Comparison of ENCODE assay signal across 15 cellular contexts in the genomic region with DNA sequence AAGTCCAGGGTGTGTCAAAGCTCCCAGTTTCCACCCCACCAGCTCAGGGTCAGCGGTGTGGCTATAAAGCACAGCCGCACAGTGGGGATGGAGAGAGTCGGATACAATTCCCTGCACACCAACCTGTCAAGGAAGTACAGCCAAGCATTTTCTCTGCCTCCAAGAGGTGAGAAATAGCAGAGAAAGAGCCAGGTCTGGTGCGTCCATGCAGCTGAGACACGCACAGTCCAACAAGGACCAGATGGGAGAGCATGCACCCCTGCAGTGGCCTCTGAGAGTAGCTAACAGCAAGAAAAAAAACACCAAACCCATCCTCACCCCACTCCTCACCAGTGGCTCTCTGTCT.
DNase-seq lines count a peak whose midpoint lies in the region; ATAC-seq, FAIRE-seq and TF ChIP-seq lines count a peak whose summit lies in the region.
"Had no signal": no experiment of that assay in that cellular context is flagged by ENCODE, and none has a peak within 500 bp of the region (broad histone marks: within the 10 kb centered on the region; RNA-seq: fewer than 3 reads in every experiment).

No MANE protein-coding gene starts in this region.

- no peak overlapping the region for H2AFZ ChIP-seq in SK-N-SH (ENCODE audit: low read depth)
- H2AFZ ChIP-seq in K562 (ENCODE audit: low read depth, low read length), result no peak overlapping the region

- peak; percentile 22; the same call in 2 of the 3 replicates for ATAC-seq in SK-N-SH treated with all-trans-retinoic acid at 6 μM for 48 hours
- ATAC-seq in K562, result peak; percentile 37; the same call in 2 of the 3 replicates
- peak; percentile 17 for ATAC-seq in sciatic nerve
- ATAC-seq in naive thymus-derived CD8-positive, alpha-beta T cell, result no peak

- no peak for TF ChIP-seq POLR2A in K562 (conservative IDR thresholded peaks at IDR 0.05)

- DNase-seq in SK-N-SH, result no peak
- DNase-seq in K562 (ENCODE audit: extremely low read depth in 1 of 4, low spot score in 3 of 4), result no peak
- DNase-seq in sciatic nerve (ENCODE audit: low spot score), result no peak
- no peak for DNase-seq in NCI-H146 (lab: John Stamatoyannopoulos, UW)
- no peak for DNase-seq in dedifferentiated amniotic fluid mesenchymal stem cell (ENCODE audit: extremely low spot score)
- no peak for DNase-seq in naive thymus-derived CD8-positive, alpha-beta T cell
- DNase-seq: AML-193, DMS53 had no signal

- H3K4me2 ChIP-seq in SK-N-SH (no peak overlapping the region), K562 (ENCODE audit: insufficient read depth, low read length) (no peak overlapping the region)
- H3K4me2 ChIP-seq: BLaER1 had no signal

- H3K4me3 ChIP-seq in SK-N-SH (ENCODE audit: low read depth in 2 of 2, low read length in 1 of 2) (no peak overlapping the region), K562 (no peak overlapping the region)
- H3K4me3 ChIP-seq: BLaER1, GM12878, HAP-1 had no signal

- H3K27me3 ChIP-seq in SK-N-SH (ENCODE audit: insufficient read depth), result no peaks in the 10 kb centered on the region
- peaks cover 17 to 19% of the 10 kb centered on the region in 2 experiments for H3K27me3 ChIP-seq in K562 (ENCODE audit: control insufficient read depth in 2 of 2, insufficient read depth in 2 of 2, low read length in 2 of 2)
- H3K27me3 ChIP-seq: BLaER1 had no signal

- H3K4me3 Mint-ChIP-seq in dendritic cell treated with granulocyte-macrophage colony-stimulating factor and Interleukin-4, amounts not matched to agents 40 ng/mL and 50 ng/mL, for 4 days, result no peak overlapping the region
- no peak overlapping the region for H3K4me3 Mint-ChIP-seq in naive thymus-derived CD8-positive, alpha-beta T cell

- peaks cover 3% of the 10 kb centered on the region for H3K36me3 Mint-ChIP-seq in dendritic cell treated with granulocyte-macrophage colony-stimulating factor and Interleukin-4, amounts not matched to agents 40 ng/mL and 50 ng/mL, for 4 days (ENCODE audit: low read depth)
- peaks cover 0 to 4% (median 0%) of the 10 kb centered on the region in 3 donors for H3K36me3 Mint-ChIP-seq in naive thymus-derived CD8-positive, alpha-beta T cell

- POLR2A ChIA-PET in SK-N-SH (lab: Yijun Ruan, JAX), result interaction anchor here (1.6 kb wide), 1 partner anchor 61 kb away, joined by 4 read pairs; a partner anchor contains a TSS
- POLR2A ChIA-PET in K562 (lab: Yijun Ruan, JAX), result no interaction called here
- POLR2A ChIA-PET in naive thymus-derived CD8-positive, alpha-beta T cell (lab: Charles Lee), result no interaction called here

- H3K9me2 ChIP-seq in SK-N-SH, result no peaks in the 10 kb centered on the region

- peaks cover 22% of the 10 kb centered on the region for H3K4me1 Mint-ChIP-seq in dendritic cell treated with granulocyte-macrophage colony-stimulating factor and Interleukin-4, amounts not matched to agents 40 ng/mL and 50 ng/mL, for 4 days (ENCODE audit: low read depth)
- no peaks in the 10 kb centered on the region for H3K4me1 Mint-ChIP-seq in naive thymus-derived CD8-positive, alpha-beta T cell

- intact Hi-C loops in K562 (cut with micrococcal nuclease) (no loop called here), sciatic nerve (cut with DNase I) (no loop called here)
- intact Hi-C loops in dendritic cell treated with granulocyte-macrophage colony-stimulating factor and Interleukin-4, amounts not matched to agents 40 ng/mL and 50 ng/mL, for 4 days (cut with micrococcal nuclease), result no loop called here

- peak overlapping the region; percentile 9 for H3K27ac Mint-ChIP-seq in dendritic cell treated with granulocyte-macrophage colony-stimulating factor and Interleukin-4, amounts not matched to agents 40 ng/mL and 50 ng/mL, for 4 days
- peak overlapping the region in 1 of 10 donors; percentile 34 for H3K27ac Mint-ChIP-seq in naive thymus-derived CD8-positive, alpha-beta T cell

- H3K9me1 ChIP-seq in K562 (ENCODE audit: control insufficient read depth, insufficient read depth, low read length), result no peaks in the 10 kb centered on the region

- peak overlapping the region in 1 of 2 experiments; percentile 94; a peak in 2 of 4 replicates for H3K27ac ChIP-seq in SK-N-SH (ENCODE audit: low read depth in 2 of 2, low read length in 1 of 2)
- no peak overlapping the region for H3K27ac ChIP-seq in K562 (ENCODE audit: extremely low read depth, low read depth, low read length)
- H3K27ac ChIP-seq: 22Rv1, BLaER1 had no signal

- H4K20me1 ChIP-seq in SK-N-SH (ENCODE audit: insufficient read depth), result no peaks in the 10 kb centered on the region
- H4K20me1 ChIP-seq in K562 (replicated peaks; ENCODE audit: control insufficient read depth, insufficient read depth, low read length), result no peaks in the 10 kb centered on the region
- H4K20me1 ChIP-seq: BLaER1 had no signal

- in situ Hi-C loops in K562 (cut with MboI), result no loop called here

- peaks cover 6% of the 10 kb centered on the region for H3K9me3 Mint-ChIP-seq in dendritic cell treated with granulocyte-macrophage colony-stimulating factor and Interleukin-4, amounts not matched to agents 40 ng/mL and 50 ng/mL, for 4 days
- H3K9me3 Mint-ChIP-seq in naive thymus-derived CD8-positive, alpha-beta T cell, result peaks cover 0 to 2% (median 0%) of the 10 kb centered on the region in 9 donors

- H3K36me3 ChIP-seq in SK-N-SH (replicated peaks in 1 of 2; ENCODE audit: control insufficient read depth in 1 of 2, insufficient read depth in 2 of 2, low read length in 1 of 2) (no peaks in the 10 kb centered on the region), K562 (ENCODE audit: control insufficient read depth, insufficient read depth, low read length) (no peaks in the 10 kb centered on the region)
- H3K36me3 ChIP-seq: BLaER1, HAP-1 had no signal

- H3K9ac ChIP-seq in SK-N-SH, result no peak overlapping the region
- no peak overlapping the region for H3K9ac ChIP-seq in K562 (ENCODE audit: insufficient read depth in 1 of 2, low read depth in 2 of 2, low read length in 2 of 2)
- H3K9ac ChIP-seq: BLaER1 had no signal

- no TSS peak for BruUV-seq in K562 (replicated peaks; lab: Mats Ljungman, UMichigan)

- H3K79me2 ChIP-seq in SK-N-SH (ENCODE audit: insufficient read depth), result no peaks in the 10 kb centered on the region
- no peaks in the 10 kb centered on the region for H3K79me2 ChIP-seq in K562 (ENCODE audit: control insufficient read depth, insufficient read depth, low read length)

- CTCF ChIA-PET in SK-N-SH (lab: Yijun Ruan, JAX), result interaction anchor here (0.6 to 1.2 kb wide), 2 partner anchors 9 to 27 kb away, joined by 4 to 5 read pairs; no protein-coding TSS in a partner anchor
- CTCF ChIA-PET in K562 (lab: Yijun Ruan, JAX; ENCODE audit: low intra/inter-chr PET ratio), result no interaction called here

- H3K4me1 ChIP-seq in SK-N-SH (ENCODE audit: control insufficient read depth in 1 of 2, insufficient read depth in 2 of 2, low read depth in 1 of 2, low read length in 1 of 2) (peaks cover 0 to 19% of the 10 kb centered on the region in 2 experiments; a peak in 2 of 4 replicates), K562 (replicated peaks in 1 of 2; ENCODE audit: control insufficient read depth in 2 of 2, insufficient read depth in 2 of 2, low read length in 2 of 2) (no peaks in the 10 kb centered on the region)
- H3K4me1 ChIP-seq: BLaER1, HAP-1 had no signal

- TF ChIP-seq EP300 in SK-N-SH (IDR thresholded peaks at IDR 0.05; ENCODE audit: borderline replicate concordance in 1 of 2, low read depth in 1 of 2, low read length in 1 of 2) (no peak), K562 (IDR thresholded peaks at IDR 0.05; ENCODE audit: low read length) (no peak)

- TF ChIP-seq RAD21 in SK-N-SH (IDR thresholded peaks at IDR 0.05; ENCODE audit: low read length) (no peak), K562 (CRISPR knock-in tag; conservative IDR thresholded peaks at IDR 0.05 in 1 of 2, IDR thresholded peaks at IDR 0.05 in 1 of 2) (no peak)

- 82% methylated on average over 4 of the region's 5 CpGs for WGBS in SK-N-SH (ENCODE audit: low lambda C conversion rate)
- 22% methylated on average over 4 of the region's 5 CpGs for WGBS in K562 (ENCODE audit: insufficient coverage, low coverage, missing lambda C conversion rate)

- TF ChIP-seq CTCF in SK-N-SH (IDR thresholded peaks at IDR 0.05) (no peak), K562 (IDR thresholded peaks at IDR 0.05 in 2 of 3, conservative IDR thresholded peaks at IDR 0.05 in 1 of 3; ENCODE audit: insufficient read depth in 2 of 3, low read depth in 1 of 3, low read length in 3 of 3) (no peak)

- H3K27me3 Mint-ChIP-seq in dendritic cell treated with granulocyte-macrophage colony-stimulating factor and Interleukin-4, amounts not matched to agents 40 ng/mL and 50 ng/mL, for 4 days, result no peaks in the 10 kb centered on the region
- peaks cover 1 to 27% (median 7%) of the 10 kb centered on the region in 5 donors for H3K27me3 Mint-ChIP-seq in naive thymus-derived CD8-positive, alpha-beta T cell

- FAIRE-seq in K562 (lab: Jason Lieb, UNC), result no peak
- FAIRE-seq: GM18507 had no signal

- H3F3A ChIP-seq in SK-N-SH (replicated peaks; ENCODE audit: insufficient read depth), result no peaks in the 10 kb centered on the region

- H3K9me3 ChIP-seq in SK-N-SH, result no peaks in the 10 kb centered on the region
- no peaks in the 10 kb centered on the region for H3K9me3 ChIP-seq in K562 (replicated peaks; ENCODE audit: control insufficient read depth, insufficient read depth, low read depth, low read length)
- H3K9me3 ChIP-seq: HAP-1 had no signal

TF ChIP-seq in SK-N-SH, 30 proteins besides CTCF, POLR2A, EP300 and RAD21:
- TF ChIP-seq RCOR1 (IDR thresholded peaks at IDR 0.05; ENCODE audit: low read length) (no peak), ELF1 (IDR thresholded peaks at IDR 0.05) (no peak), EZH2phosphoT487 (IDR thresholded peaks at IDR 0.05; ENCODE audit: borderline replicate concordance, low read depth) (no peak), FOXJ3 (CRISPR knock-in tag; IDR thresholded peaks at IDR 0.05) (no peak)

TF ChIP-seq in K562, 482 proteins besides CTCF, POLR2A, EP300 and RAD21 (continues in another document):
- no peak for TF ChIP-seq NCOA2 (IDR thresholded peaks at IDR 0.05; ENCODE audit: partially characterized antibody in 2 of 2)
- TF ChIP-seq SETDB1 (IDR thresholded peaks at IDR 0.05; ENCODE audit: low read length), result no peak
- TF ChIP-seq, protein P1, sequence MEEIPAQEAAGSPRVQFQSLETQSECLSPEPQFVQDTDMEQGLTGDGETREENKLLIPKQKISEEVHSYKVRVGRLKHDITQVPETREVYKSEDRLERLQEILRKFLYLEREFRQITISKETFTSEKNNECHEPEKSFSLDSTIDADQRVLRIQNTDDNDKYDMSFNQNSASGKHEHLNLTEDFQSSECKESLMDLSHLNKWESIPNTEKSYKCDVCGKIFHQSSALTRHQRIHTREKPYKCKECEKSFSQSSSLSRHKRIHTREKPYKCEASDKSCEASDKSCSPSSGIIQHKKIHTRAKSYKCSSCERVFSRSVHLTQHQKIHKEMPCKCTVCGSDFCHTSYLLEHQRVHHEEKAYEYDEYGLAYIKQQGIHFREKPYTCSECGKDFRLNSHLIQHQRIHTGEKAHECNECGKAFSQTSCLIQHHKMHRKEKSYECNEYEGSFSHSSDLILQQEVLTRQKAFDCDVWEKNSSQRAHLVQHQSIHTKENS (CRISPR knock-in tag; IDR thresholded peaks at IDR 0.05), result no peak
- TF ChIP-seq EHMT2 (IDR thresholded peaks at IDR 0.05), result no peak
- no peak for TF ChIP-seq NCOR1 (IDR thresholded peaks at IDR 0.05)
- TF ChIP-seq JUN (IDR thresholded peaks at IDR 0.05; ENCODE audit: borderline replicate concordance, low read depth, low read length), result no peak
- TF ChIP-seq JUN (CRISPR knock-in tag; IDR thresholded peaks at IDR 0.05; ENCODE audit: borderline replicate concordance), result no peak

Comparison
In these comparisons a context has a peak if more than half of its experiments do, and no peak if none do; other contexts are left out.
1. ATAC-seq: peak in SK-N-SH treated with all-trans-retinoic acid at 6 μM for 48 hours (single experiment), K562 (single experiment) and sciatic nerve (single experiment); none in naive thymus-derived CD8-positive, alpha-beta T cell (0 of 2).